Comparison of ENCODE assay signal across 9 cellular contexts in genomic region chrX:24147165-24147564, GRCh38. TPM values are rescaled to one million over a fixed set of nuclear protein-coding genes. Genes with fewer than 3 reads are reported as not detected.
A peak's percentile ranks its signal among the peaks of the same experiment; 100 is the strongest.
DNase-seq lines count a peak whose midpoint lies in the region; ATAC-seq and TF ChIP-seq lines count a peak whose summit lies in the region.
"Had no signal": no experiment of that assay in that cellular context is flagged by ENCODE, and none has a peak within 500 bp of the region (broad histone marks: within the 10 kb centered on the region; RNA-seq: fewer than 3 reads in every experiment).

No MANE protein-coding gene starts in this region.

- peak overlapping the region; percentile 66; the same call in 1 of the 2 replicates for H3K18ac ChIP-seq in IMR-90 (ENCODE audit: low read depth, low read length)

- H3K4me2 ChIP-seq in BLaER1 (peak overlapping the region; percentile 88), IMR-90 (ENCODE audit: low read depth, low read length) (no peak overlapping the region), osteoblast (ENCODE audit: insufficient read depth, low read length) (peak overlapping the region; percentile 71)

- H2BK15ac ChIP-seq in IMR-90 (ENCODE audit: low read depth, low read length): 0 out of 3 replicates have a peak overlapping the region, but pooled peaks have one; percentile 27

- 0 out of 2 replicates have a peak overlapping the region, but pooled peaks have one; percentile 57 for H2BK20ac ChIP-seq in IMR-90 (ENCODE audit: low read depth, low read length)

- peak overlapping the region; percentile 100 for H3K27ac ChIP-seq in BLaER1
- H3K27ac ChIP-seq in IMR-90 (ENCODE audit: insufficient read depth, low read length): peak overlapping the region; percentile 53; the same call in 1 of the 2 replicates
- peak overlapping the region in 3 of 4 donors; percentile 35 to 97 (median 93) for H3K27ac ChIP-seq in body of pancreas
- H3K27ac ChIP-seq in osteoblast (ENCODE audit: low read depth, low read length): peak overlapping the region; percentile 82

- TF ChIP-seq RAD21 in IMR-90 (IDR thresholded peaks at IDR 0.05; ENCODE audit: low read length): no peak

- intact Hi-C loops in IMR-90 (cut with micrococcal nuclease) (no loop called here), body of pancreas (cut with DNase I) (no loop called here)

- peaks cover 18% of the 10 kb centered on the region for H4K20me1 ChIP-seq in BLaER1
- H4K20me1 ChIP-seq in IMR-90 (ENCODE audit: insufficient read depth, low read length): peaks cover 18% of the 10 kb centered on the region
- peaks cover 16% of the 10 kb centered on the region for H4K20me1 ChIP-seq in osteoblast (ENCODE audit: insufficient read depth, low read length)

- no peak overlapping the region for H3K14ac ChIP-seq in IMR-90 (replicated peaks; ENCODE audit: low read depth, low read length)

- H3K4ac ChIP-seq in IMR-90 (ENCODE audit: low read depth, low read length): no peak overlapping the region; the same call in 1 of the 2 replicates

- CTCF ChIA-PET in IMR-90 (lab: Yijun Ruan, JAX): no interaction called here

- H2BK120ac ChIP-seq in IMR-90 (ENCODE audit: low read depth, low read length): peak overlapping the region; percentile 47; the same call in 1 of the 2 replicates

- peaks cover 55% of the 10 kb centered on the region for H3K4me1 ChIP-seq in BLaER1
- peaks cover 9% of the 10 kb centered on the region for H3K4me1 ChIP-seq in IMR-90 (ENCODE audit: control insufficient read depth, insufficient read depth, low read length)
- H3K4me1 ChIP-seq in body of pancreas: peaks cover 35% of the 10 kb centered on the region
- peaks cover 50% of the 10 kb centered on the region for H3K4me1 ChIP-seq in osteoblast (ENCODE audit: insufficient read depth, low read length)

- H3K27me3 ChIP-seq in BLaER1: no peaks in the 10 kb centered on the region
- H3K27me3 ChIP-seq in IMR-90 (ENCODE audit: control insufficient read depth, insufficient read depth, low read length): no peaks in the 10 kb centered on the region
- no peaks in the 10 kb centered on the region for H3K27me3 ChIP-seq in body of pancreas
- H3K27me3 ChIP-seq in osteoblast (ENCODE audit: insufficient read depth, low read length): no peaks in the 10 kb centered on the region

- H3K56ac ChIP-seq in IMR-90 (ENCODE audit: extremely low read depth, insufficient read depth, low read length): no peak overlapping the region

- H3K36me3 ChIP-seq in BLaER1 (no peaks in the 10 kb centered on the region), IMR-90 (ENCODE audit: control insufficient read depth, insufficient read depth, low read length) (no peaks in the 10 kb centered on the region), body of pancreas (replicated peaks in 1 of 2; ENCODE audit: insufficient read depth in 1 of 2, low read depth in 2 of 2) (no peaks in the 10 kb centered on the region), osteoblast (ENCODE audit: insufficient read depth, low read length) (no peaks in the 10 kb centered on the region)

- H3K9me1 ChIP-seq in IMR-90 (ENCODE audit: insufficient read depth, low read length): no peaks in the 10 kb centered on the region

- H2AK5ac ChIP-seq in IMR-90 (ENCODE audit: low read depth, low read length): no peak overlapping the region

- H4K5ac ChIP-seq in IMR-90 (ENCODE audit: low read depth, low read length): no peak overlapping the region; the same call in 1 of the 2 replicates

- no TSS peak for BruUV-seq in IMR-90 (replicated peaks; lab: Mats Ljungman, UMichigan)

- no peak for ATAC-seq in IMR-90 (ENCODE audit: low read depth)
- ATAC-seq in body of pancreas: no peak
- no peak for ATAC-seq in GM21515 (IDR thresholded peaks at IDR 0.05; ENCODE audit: unreplicated experiment)
- ATAC-seq in HG03039 (IDR thresholded peaks at IDR 0.05; ENCODE audit: unreplicated experiment): no peak

- H2AFZ ChIP-seq in IMR-90 (replicated peaks; ENCODE audit: low read length, poor library complexity) (no peak overlapping the region), osteoblast (ENCODE audit: low read length) (peak overlapping the region; percentile 20)

- peak overlapping the region; percentile 24 to 48; a peak in 1 of 4 replicates for H4K8ac ChIP-seq in IMR-90 (ENCODE audit: low read depth in 2 of 2, low read length in 2 of 2)

- POLR2A ChIA-PET in IMR-90 (lab: Charles Lee; ENCODE audit: unreplicated experiment): no interaction called here

- DNase-seq in IMR-90 (no peak), body of pancreas (no peak), osteoblast (ENCODE audit: insufficient read length, low spot score, missing footprints) (no peak), NCI-H1417 (lab: John Stamatoyannopoulos, UW) (no peak), SW480 (ENCODE audit: low spot score) (no peak)

- H3K9me3 ChIP-seq in BLaER1 (no peaks in the 10 kb centered on the region), IMR-90 (ENCODE audit: control insufficient read depth, insufficient read depth, low read length) (no peaks in the 10 kb centered on the region), body of pancreas (no peaks in the 10 kb centered on the region), osteoblast (ENCODE audit: low read depth, low read length) (no peaks in the 10 kb centered on the region)

- H3K4me3 ChIP-seq in BLaER1: no peak overlapping the region
- H3K4me3 ChIP-seq in IMR-90 (ENCODE audit: insufficient read depth, low read depth, low read length): no peak overlapping the region
- H3K4me3 ChIP-seq in body of pancreas: no peak overlapping the region
- H3K4me3 ChIP-seq in osteoblast (ENCODE audit: insufficient read depth, low read length): no peak overlapping the region
- H3K4me3 ChIP-seq: lung had no signal

- 0 out of 2 replicates have a peak overlapping the region, but pooled peaks have one; percentile 20 for H3K9ac ChIP-seq in BLaER1
- no peak overlapping the region for H3K9ac ChIP-seq in IMR-90 (ENCODE audit: low read depth, low read length)

- in situ Hi-C loops in IMR-90 (cut with MboI; ENCODE audit: low sequenced_read_pairs): no loop called here

- dilution Hi-C loops in IMR-90 (cut with HindIII; ENCODE audit: low sequenced_read_pairs, unreplicated experiment): no loop called here

- H4K91ac ChIP-seq in IMR-90 (ENCODE audit: insufficient read depth, low read depth, low read length): 0 out of 2 replicates have a peak overlapping the region, but pooled peaks have one; percentile 19

- no peak for TF ChIP-seq POLR2A in IMR-90 (IDR thresholded peaks at IDR 0.05; ENCODE audit: low read depth, low read length)
- TF ChIP-seq POLR2A in body of pancreas (IDR thresholded peaks at IDR 0.05): no peak

- H2AK9ac ChIP-seq in IMR-90 (replicated peaks; ENCODE audit: low read depth, low read length, poor library complexity): no peak overlapping the region

- H3K79me1 ChIP-seq in IMR-90 (ENCODE audit: low read depth in 1 of 2, low read length in 2 of 2): peaks cover 0 to 8% of the 10 kb centered on the region in 2 experiments; a peak in 1 of 4 replicates

- peak overlapping the region; percentile 61; the same call in 1 of the 2 replicates for H3K23ac ChIP-seq in IMR-90 (ENCODE audit: low read depth, low read length)

- H2BK5ac ChIP-seq in IMR-90 (ENCODE audit: low read depth, low read length, poor library complexity, severe bottlenecking): peak overlapping the region; percentile 80

- H3K79me2 ChIP-seq in osteoblast (ENCODE audit: insufficient read depth, low read length): peaks cover 17% of the 10 kb centered on the region

- TF ChIP-seq CTCF in IMR-90 (conservative IDR thresholded peaks at IDR 0.05; ENCODE audit: low read depth, low read length): no peak
- TF ChIP-seq CTCF in body of pancreas (IDR thresholded peaks at IDR 0.05): no peak
- TF ChIP-seq CTCF in osteoblast (IDR thresholded peaks at IDR 0.05; ENCODE audit: extremely low read depth, low read depth, low read length): no peak

TF ChIP-seq in IMR-90, 13 proteins besides CTCF, POLR2A, EP300 and RAD21:
- no peak for TF ChIP-seq ELK1 (IDR thresholded peaks at IDR 0.05; ENCODE audit: borderline replicate concordance, low read depth, low read length)
- TF ChIP-seq BHLHE40 (IDR thresholded peaks at IDR 0.05; ENCODE audit: low read depth, low read length): no peak
- TF ChIP-seq MXI1 (IDR thresholded peaks at IDR 0.05; ENCODE audit: borderline replicate concordance, low read depth, low read length): no peak
- no peak for TF ChIP-seq FOS (IDR thresholded peaks at IDR 0.05; ENCODE audit: low read depth, low read length)
- no peak for TF ChIP-seq MAZ (IDR thresholded peaks at IDR 0.05; ENCODE audit: borderline replicate concordance, low read depth, low read length)
- no peak for TF ChIP-seq MAFK (IDR thresholded peaks at IDR 0.05; ENCODE audit: low read depth, low read length)
- no peak for TF ChIP-seq RFX5 (IDR thresholded peaks at IDR 0.05; ENCODE audit: low read depth, low read length)
- TF ChIP-seq NFE2L2 (IDR thresholded peaks at IDR 0.05; ENCODE audit: low read depth, low read length): no peak
- no peak for TF ChIP-seq RCOR1 (IDR thresholded peaks at IDR 0.05; ENCODE audit: insufficient replicate concordance, low read length)
- no peak for TF ChIP-seq CEBPB (IDR thresholded peaks at IDR 0.05; ENCODE audit: low read depth, low read length)
- no peak for TF ChIP-seq USF2 (IDR thresholded peaks at IDR 0.05; ENCODE audit: low read depth, low read length)
- TF ChIP-seq CHD1 (IDR thresholded peaks at IDR 0.05; ENCODE audit: low read depth, low read length): no peak
- TF ChIP-seq SMC3 (IDR thresholded peaks at IDR 0.05; ENCODE audit: low read depth, low read length): no peak

RNA-seq across cellular contexts. Expression of gene ZFX, which starts 2.4 kb away (rescaled TPM):
- total RNA-seq in IMR-90 (2012; rRNA removed) (99.3 and 141 TPM in 2 replicates), body of pancreas (10 to 100 TPM; 23.4 to 28.3 TPM), osteoblast (50.7 and 74.6 TPM in 2 replicates)
- polyA plus RNA-seq in IMR-90 (2012; rRNA removed): 12.0 and 16.0 TPM in 2 replicates
- 3.6 and 5.2 TPM in 2 replicates for polyA plus RNA-seq in IMR-90 (2012; cell fraction: cytosol; rRNA removed)
- 4.1 and 28.6 TPM in 2 replicates for polyA plus RNA-seq in IMR-90 (2012; cell fraction: nucleus; rRNA removed; ENCODE audit: low replicate concordance)
